ENCODE assay signal across 8 cellular contexts in the genomic region with DNA sequence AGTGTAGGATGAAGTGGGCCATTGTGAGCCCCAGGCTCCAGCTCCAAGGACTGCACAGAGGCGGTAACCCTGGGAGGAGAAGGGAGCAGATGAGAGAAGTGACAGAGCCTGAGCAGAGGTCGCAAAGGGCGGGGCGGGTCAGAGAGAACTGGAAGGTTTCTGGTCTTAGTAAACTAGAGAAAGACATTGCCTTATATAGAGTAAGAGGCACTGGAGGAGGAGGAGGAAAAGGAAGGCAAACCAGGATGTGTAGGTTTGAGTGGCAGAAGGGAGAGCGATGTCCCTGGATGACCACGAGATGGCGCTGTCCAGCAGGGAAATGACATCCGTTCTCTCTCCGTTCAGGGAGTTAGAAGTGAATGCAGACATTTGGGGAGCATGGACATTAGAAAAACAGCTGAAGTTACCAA. TPM values are rescaled to one million over a fixed set of nuclear protein-coding genes. Genes with fewer than 3 reads are reported as not detected.
DNase-seq lines count a peak whose midpoint lies in the region; ATAC-seq, FAIRE-seq and TF ChIP-seq lines count a peak whose summit lies in the region.

No MANE protein-coding gene starts in this region.

- TF ChIP-seq RAD21 in A549 (conservative IDR thresholded peaks at IDR 0.05 in 1 of 2, IDR thresholded peaks at IDR 0.05 in 1 of 2): peak; percentile 94 to 97

- no peaks in the 10 kb centered on the region for H3K9me3 Mint-ChIP-seq in central memory CD8-positive, alpha-beta T cell

- CTCF ChIA-PET in A549 (lab: Yijun Ruan, JAX): interaction anchor here (0.6 to 20.2 kb wide), 65 partner anchors 9 to 991 kb away, joined by 3 to 361 read pairs (median 5); a partner anchor contains a TSS

- FAIRE-seq in A549 (lab: Jason Lieb, UNC): peak; percentile 100
- FAIRE-seq in GM18507 (lab: Jason Lieb, UNC): peak; percentile 97

- peak; percentile 84 for TF ChIP-seq CTCF in A549 (IDR thresholded peaks at IDR 0.05)

- ATAC-seq in A549: peak; percentile 82 to 97
- ATAC-seq in HG03064 (IDR thresholded peaks at IDR 0.05; ENCODE audit: low read depth, unreplicated experiment): peak; percentile 84
- ATAC-seq in central memory CD8-positive, alpha-beta T cell (replicated peaks; ENCODE audit: extremely low read depth, poor library complexity, severe bottlenecking): peak; percentile 89

- peaks cover 15% of the 10 kb centered on the region; the same call in 2 of the 3 replicates for H3K9me3 ChIP-seq in A549

- no peak overlapping the region for H3K4me3 Mint-ChIP-seq in central memory CD8-positive, alpha-beta T cell

- H3K4me3 ChIP-seq in A549: no peak overlapping the region

- H3K4me1 ChIP-seq in A549: no peaks in the 10 kb centered on the region

- H3K36me3 Mint-ChIP-seq in central memory CD8-positive, alpha-beta T cell (ENCODE audit: insufficient read depth): no peaks in the 10 kb centered on the region

- H3K4me1 Mint-ChIP-seq in central memory CD8-positive, alpha-beta T cell: peaks cover 19% of the 10 kb centered on the region

- WGBS in A549 (ENCODE audit: missing lambda C conversion rate): 11% methylated on average over 9 of the region's 9 CpGs

- no peak for TF ChIP-seq POLR2A in A549 (IDR thresholded peaks at IDR 0.05; ENCODE audit: low read length)

- DNase-seq in A549 (ENCODE audit: low read depth in 1 of 2, low spot score in 1 of 2) (peak; percentile 67 to 80), GM18507 (ENCODE audit: extremely low spot score, insufficient read length, low read depth) (peak; percentile 71), NCI-H2196 treated with DMSO at 0.1 percent for 48 hours (lab: John Stamatoyannopoulos, UW; ENCODE audit: unreplicated experiment) (peak; percentile 34), kidney tubule cell (ENCODE audit: low spot score) (peak; percentile 58)
- peak; percentile 8 to 76 (median 52) for DNase-seq in activated CD4-positive, CD25-positive, alpha-beta regulatory T cell (lab: John Stamatoyannopoulos, UW)
- peak; percentile 63 to 67 for DNase-seq in central memory CD8-positive, alpha-beta T cell (ENCODE audit: low spot score in 2 of 2)
- peak; percentile 82 for DNase-seq in stimulated activated CD4-positive, alpha-beta T cell treated with anti-CD3 and anti-CD28 coated beads, Interleukin-4, amount 100 ng/mL, for 1 hour

- no peaks in the 10 kb centered on the region for H3K27me3 Mint-ChIP-seq in central memory CD8-positive, alpha-beta T cell

- no peak overlapping the region for H3K27ac ChIP-seq in A549

- no peak overlapping the region for H3K4me2 ChIP-seq in A549

- H3K27ac Mint-ChIP-seq in central memory CD8-positive, alpha-beta T cell (ENCODE audit: low read depth): no peak overlapping the region

- POLR2A ChIA-PET in A549 (lab: Yijun Ruan, JAX): no interaction called here

- no peak for TF ChIP-seq EP300 in A549 (IDR thresholded peaks at IDR 0.05)

TF ChIP-seq in A549, 52 proteins besides CTCF, POLR2A, EP300 and RAD21:
- TF ChIP-seq SMC3 (IDR thresholded peaks at IDR 0.05) (peak; percentile 95), CHD2 (IDR thresholded peaks at IDR 0.05; ENCODE audit: low read length, partially characterized antibody) (no peak)

RNA-seq across cellular contexts. Expression of a gene that starts 49.0 kb away (rescaled TPM):
- 2.8 TPM in 2 replicates for polyA plus RNA-seq in A549 (2011; rRNA removed)
- 3.7 and 3.8 TPM in 2 replicates for polyA plus RNA-seq in A549 (2012; cell fraction: cytosol; rRNA removed)
- 5.1 and 5.8 TPM in 2 replicates for polyA plus RNA-seq in A549 (2012; cell fraction: nucleus; rRNA removed)
- polyA plus RNA-seq in A549 (2017; fragmentation: RNase III; extraction: RNeasy Plus Mini Kit Qiagen cat#74134 plus additional on column Dnase treatment): 2.1 TPM in 3 replicates
- 2.5 and 6.3 TPM in 2 replicates for polyA minus RNA-seq in A549 (2011; rRNA and poly(A)+ RNA removed)
